ENCODE assay signal across 10 cellular contexts in the genomic region with DNA sequence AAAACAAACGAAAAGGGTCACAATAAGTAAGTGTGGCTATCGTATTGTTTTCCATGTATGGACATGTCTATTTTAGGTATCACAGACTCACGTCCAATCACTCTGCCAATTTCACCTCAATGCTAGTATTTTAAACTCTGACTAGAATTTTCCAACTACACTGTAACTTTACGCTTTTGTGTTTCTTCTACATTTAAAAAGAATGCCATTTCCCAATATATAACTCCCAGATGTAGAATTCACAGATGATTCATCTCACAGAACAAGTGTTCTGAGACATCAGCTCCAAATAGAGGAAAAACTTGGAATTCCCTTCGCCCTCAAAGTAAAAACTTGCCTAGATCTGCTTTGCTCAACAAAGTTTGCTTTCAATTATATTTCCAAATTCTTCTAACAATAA. TPM values are rescaled to one million over a fixed set of nuclear protein-coding genes. Genes with fewer than 3 reads are reported as not detected.
DNase-seq lines count a peak whose midpoint lies in the region; TF ChIP-seq lines count a peak whose summit lies in the region.
"Had no signal": no experiment of that assay in that cellular context is flagged by ENCODE, and none has a peak within 500 bp of the region (broad histone marks: within the 10 kb centered on the region; RNA-seq: fewer than 3 reads in every experiment).

No MANE protein-coding gene starts in this region.

- no peak for DNase-seq in T-helper 2 cell treated with Interferon-gamma antibody and Interleukin-4, amounts not matched to agents 5 μg/mL and 100 μg/mL, for 36 hours (ENCODE audit: low spot score)
- DNase-seq in T-helper 2 cell (no peak), amniotic stem cell (lab: John Stamatoyannopoulos, UW) (peak; percentile 62), foreskin fibroblast (peak; percentile 66 to 85), kidney glomerular epithelial cell (lab: John Stamatoyannopoulos, UW) (no peak)
- no peak for DNase-seq in CD8-positive, alpha-beta memory T cell
- no peak for DNase-seq in effector CD8-positive, alpha-beta T cell (lab: John Stamatoyannopoulos, UW)
- DNase-seq: central memory CD4-positive, alpha-beta T cell had no signal

- H3K27me3 ChIP-seq in subcutaneous abdominal adipose tissue (ENCODE audit: control insufficient read depth in 5 of 5, insufficient read depth in 4 of 5, low read length in 5 of 5) = no peaks in the 10 kb centered on the region
- no peaks in the 10 kb centered on the region for H3K27me3 ChIP-seq in CD8-positive, alpha-beta memory T cell (ENCODE audit: insufficient read depth, low read length, poor library complexity, severe bottlenecking)
- H3K27me3 ChIP-seq: ovary had no signal

- no peak overlapping the region for H3K27ac Mint-ChIP-seq in T-helper 2 cell treated with Interferon-gamma antibody and Interleukin-4, amounts not matched to agents 5 μg/mL and 100 μg/mL, for 36 hours
- H3K27ac Mint-ChIP-seq in CD8-positive, alpha-beta memory T cell = peak overlapping the region in 3 of 8 donors; percentile 35 to 49 (median 44)

- H3K4me1 ChIP-seq in subcutaneous abdominal adipose tissue (ENCODE audit: control insufficient read depth in 5 of 5, insufficient read depth in 5 of 5, low read length in 5 of 5) = peaks cover 10 to 41% (median 34%) of the 10 kb centered on the region in 5 donors
- peaks cover 81% of the 10 kb centered on the region for H3K4me1 ChIP-seq in CD8-positive, alpha-beta memory T cell (ENCODE audit: insufficient read depth, low read length)

- H3K27ac ChIP-seq in subcutaneous abdominal adipose tissue (ENCODE audit: low read depth, low read length) = peak overlapping the region; percentile 90
- H3K27ac ChIP-seq in CD8-positive, alpha-beta memory T cell (ENCODE audit: low read depth, low read length) = no peak overlapping the region

- CTCF ChIA-PET in CD8-positive, alpha-beta memory T cell (lab: Charles Lee) = interaction anchor here (1.4 kb wide), 1 partner anchor 78 kb away, joined by 4 read pairs; no protein-coding TSS in a partner anchor

- no peaks in the 10 kb centered on the region for H3K9me3 Mint-ChIP-seq in T-helper 2 cell treated with Interferon-gamma antibody and Interleukin-4, amounts not matched to agents 5 μg/mL and 100 μg/mL, for 36 hours
- no peaks in the 10 kb centered on the region for H3K9me3 Mint-ChIP-seq in CD8-positive, alpha-beta memory T cell

- H3K4me3 ChIP-seq in foreskin fibroblast (ENCODE audit: low read depth in 1 of 2, low read length in 2 of 2) (no peak overlapping the region), subcutaneous abdominal adipose tissue (ENCODE audit: low read depth in 1 of 5, low read length in 5 of 5) (no peak overlapping the region)
- no peak overlapping the region for H3K4me3 ChIP-seq in CD8-positive, alpha-beta memory T cell (ENCODE audit: low read length)
- H3K4me3 ChIP-seq: ovary had no signal

- POLR2A ChIA-PET in CD8-positive, alpha-beta memory T cell (lab: Charles Lee) = no interaction called here

- H3K9ac ChIP-seq in subcutaneous abdominal adipose tissue (ENCODE audit: low read length in 5 of 5) = peak overlapping the region in 2 of 5 donors; percentile 19 to 42

- peaks cover 24% of the 10 kb centered on the region for H3K36me3 Mint-ChIP-seq in T-helper 2 cell treated with Interferon-gamma antibody and Interleukin-4, amounts not matched to agents 5 μg/mL and 100 μg/mL, for 36 hours (ENCODE audit: low read depth)
- peaks cover 0 to 6% (median 0%) of the 10 kb centered on the region in 3 donors for H3K36me3 Mint-ChIP-seq in CD8-positive, alpha-beta memory T cell

- no peak for TF ChIP-seq CTCF in foreskin fibroblast (IDR thresholded peaks at IDR 0.05; ENCODE audit: low read depth, low read length)

- no peaks in the 10 kb centered on the region for H3K9me3 ChIP-seq in subcutaneous abdominal adipose tissue (ENCODE audit: control insufficient read depth in 5 of 5, low read length in 5 of 5)
- no peaks in the 10 kb centered on the region for H3K9me3 ChIP-seq in CD8-positive, alpha-beta memory T cell (ENCODE audit: low read length)
- H3K9me3 ChIP-seq: ovary had no signal

- H3K4me1 Mint-ChIP-seq in T-helper 2 cell treated with Interferon-gamma antibody and Interleukin-4, amounts not matched to agents 5 μg/mL and 100 μg/mL, for 36 hours (ENCODE audit: low read depth) = peaks cover 82% of the 10 kb centered on the region
- H3K4me1 Mint-ChIP-seq in CD8-positive, alpha-beta memory T cell = peaks cover 69 to 93% (median 76%) of the 10 kb centered on the region in 3 donors

- no peaks in the 10 kb centered on the region for H3K36me3 ChIP-seq in subcutaneous abdominal adipose tissue (ENCODE audit: control insufficient read depth in 5 of 5, insufficient read depth in 5 of 5, low read length in 5 of 5)
- H3K36me3 ChIP-seq in CD8-positive, alpha-beta memory T cell (ENCODE audit: insufficient read depth, low read length) = no peaks in the 10 kb centered on the region
- H3K36me3 ChIP-seq: ovary had no signal

- no peaks in the 10 kb centered on the region for H3K27me3 Mint-ChIP-seq in T-helper 2 cell treated with Interferon-gamma antibody and Interleukin-4, amounts not matched to agents 5 μg/mL and 100 μg/mL, for 36 hours (ENCODE audit: low read depth)
- H3K27me3 Mint-ChIP-seq in CD8-positive, alpha-beta memory T cell = no peaks in the 10 kb centered on the region

- H3K4me3 Mint-ChIP-seq in T-helper 2 cell treated with Interferon-gamma antibody and Interleukin-4, amounts not matched to agents 5 μg/mL and 100 μg/mL, for 36 hours = peak overlapping the region; percentile 24
- no peak overlapping the region for H3K4me3 Mint-ChIP-seq in CD8-positive, alpha-beta memory T cell

RNA-seq across cellular contexts. Expression of a gene that starts 14.2 kb away (rescaled TPM):
- total RNA-seq in CD8-positive, alpha-beta memory T cell = 10 to 100 TPM; 37.9 to 38.2 TPM
- polyA plus RNA-seq in CD8-positive, alpha-beta memory T cell = 47.9 TPM

Comparison
In these comparisons a context has a peak if more than half of its experiments do, and no peak if none do; other contexts are left out.
1. DNase-seq: peak in amniotic stem cell (single experiment) and foreskin fibroblast (2 of 2); none in T-helper 2 cell treated with Interferon-gamma antibody and Interleukin-4, amounts not matched to agents 5 μg/mL and 100 μg/mL, for 36 hours (single experiment), T-helper 2 cell (0 of 5), CD8-positive, alpha-beta memory T cell (0 of 5), kidney glomerular epithelial cell (single experiment) and effector CD8-positive, alpha-beta T cell (single experiment).